ENCODE assay signal across 10 cellular contexts in the genomic region with DNA sequence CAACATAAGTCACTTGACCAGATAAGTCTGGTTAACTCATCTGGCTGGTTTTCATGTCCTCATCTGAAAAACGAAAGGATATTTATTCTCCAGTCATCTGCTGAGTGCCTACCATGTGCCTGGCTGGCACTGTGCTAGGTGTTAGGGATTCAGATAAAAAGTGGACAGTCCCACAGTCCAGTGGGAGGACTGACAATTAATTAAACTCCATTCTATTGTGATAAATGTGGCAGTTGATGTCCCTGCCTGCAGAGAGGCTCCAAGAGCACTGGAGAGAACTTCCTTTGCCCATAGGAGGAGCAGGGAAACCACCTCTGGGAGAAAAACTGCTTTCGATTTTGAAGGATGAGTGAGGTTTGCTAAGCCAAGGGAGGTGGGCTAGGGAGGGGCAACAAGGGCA. TPM values are rescaled to one million over a fixed set of nuclear protein-coding genes. Genes with fewer than 3 reads are reported as not detected.
A peak's percentile ranks its signal among the peaks of the same experiment; 100 is the strongest.
DNase-seq lines count a peak whose midpoint lies in the region; ATAC-seq and TF ChIP-seq lines count a peak whose summit lies in the region.
"Had no signal": no experiment of that assay in that cellular context is flagged by ENCODE, and none has a peak within 500 bp of the region (broad histone marks: within the 10 kb centered on the region; RNA-seq: fewer than 3 reads in every experiment).

No MANE protein-coding gene starts in this region.

- H3K4me3 Mint-ChIP-seq in CD8-positive, alpha-beta T cell = peak overlapping the region; percentile 98
- H3K4me3 Mint-ChIP-seq in dendritic cell treated with granulocyte-macrophage colony-stimulating factor and Interleukin-4, amounts not matched to agents 40 ng/mL and 50 ng/mL, for 4 days = no peak overlapping the region
- H3K4me3 Mint-ChIP-seq in nephron progenitor cell = peak overlapping the region; percentile 12

- H3K27me3 ChIP-seq in CD8-positive, alpha-beta T cell (ENCODE audit: insufficient read depth, low read length) = no peaks in the 10 kb centered on the region

- H3K4me1 ChIP-seq in CD8-positive, alpha-beta T cell (ENCODE audit: insufficient read depth, low read length) = peaks cover 72% of the 10 kb centered on the region

- peaks cover 12% of the 10 kb centered on the region for H3K36me3 ChIP-seq in CD8-positive, alpha-beta T cell (ENCODE audit: insufficient read depth, low read length)

- POLR2A ChIA-PET in CD8-positive, alpha-beta T cell (lab: Charles Lee) = interaction anchor here (3.2 to 12.3 kb wide), 2 partner anchors 30 to 42 kb away, joined by 43 to 160 read pairs; no protein-coding TSS in a partner anchor

- peaks cover 90% of the 10 kb centered on the region for H3K4me1 Mint-ChIP-seq in CD8-positive, alpha-beta T cell (ENCODE audit: low read depth)
- H3K4me1 Mint-ChIP-seq in dendritic cell treated with granulocyte-macrophage colony-stimulating factor and Interleukin-4, amounts not matched to agents 40 ng/mL and 50 ng/mL, for 4 days (ENCODE audit: low read depth) = peaks cover 91% of the 10 kb centered on the region
- H3K4me1 Mint-ChIP-seq in nephron progenitor cell = peaks cover 87% of the 10 kb centered on the region

- DNase-seq in CD8-positive, alpha-beta T cell = no peak
- DNase-seq in M059J (ENCODE audit: low read depth) = peak; percentile 18
- no peak for DNase-seq in nephron progenitor cell
- no peak for DNase-seq in NCI-H82 (lab: John Stamatoyannopoulos, UW)
- DNase-seq in dermis blood vessel endothelial cell = no peak
- no peak for DNase-seq in posterior vena cava (ENCODE audit: low spot score)
- DNase-seq in foreskin fibroblast = no peak
- DNase-seq: NCI-H524 treated with DMSO at 0.1 percent for 48 hours had no signal

- H3K9me3 ChIP-seq in CD8-positive, alpha-beta T cell (ENCODE audit: low read length) = no peaks in the 10 kb centered on the region

- H3K27ac ChIP-seq in CD8-positive, alpha-beta T cell (ENCODE audit: low read depth, low read length) = peak overlapping the region; percentile 26

- CTCF ChIA-PET in CD8-positive, alpha-beta T cell (lab: Charles Lee) = interaction anchor here (1.1 to 34.6 kb wide), 2 partner anchors 20 to 51 kb away, joined by 3 to 1393 read pairs; no protein-coding TSS in a partner anchor

- ATAC-seq in CD8-positive, alpha-beta T cell = no peak

- no peaks in the 10 kb centered on the region for H3K9me3 Mint-ChIP-seq in CD8-positive, alpha-beta T cell
- no peaks in the 10 kb centered on the region for H3K9me3 Mint-ChIP-seq in dendritic cell treated with granulocyte-macrophage colony-stimulating factor and Interleukin-4, amounts not matched to agents 40 ng/mL and 50 ng/mL, for 4 days
- no peaks in the 10 kb centered on the region for H3K9me3 Mint-ChIP-seq in nephron progenitor cell

- H3K27ac Mint-ChIP-seq in CD8-positive, alpha-beta T cell = peak overlapping the region; percentile 96
- H3K27ac Mint-ChIP-seq in dendritic cell treated with granulocyte-macrophage colony-stimulating factor and Interleukin-4, amounts not matched to agents 40 ng/mL and 50 ng/mL, for 4 days = peak overlapping the region; percentile 42
- H3K27ac Mint-ChIP-seq in nephron progenitor cell = no peak overlapping the region

- H3K27me3 Mint-ChIP-seq in CD8-positive, alpha-beta T cell (ENCODE audit: low read depth) = no peaks in the 10 kb centered on the region
- no peaks in the 10 kb centered on the region for H3K27me3 Mint-ChIP-seq in dendritic cell treated with granulocyte-macrophage colony-stimulating factor and Interleukin-4, amounts not matched to agents 40 ng/mL and 50 ng/mL, for 4 days
- no peaks in the 10 kb centered on the region for H3K27me3 Mint-ChIP-seq in nephron progenitor cell (ENCODE audit: low read depth, poor library complexity)

- TF ChIP-seq CTCF in CD8-positive, alpha-beta T cell (IDR thresholded peaks at IDR 0.05) = no peak
- no peak for TF ChIP-seq CTCF in nephron progenitor cell (IDR thresholded peaks at IDR 0.05)
- no peak for TF ChIP-seq CTCF in foreskin fibroblast (IDR thresholded peaks at IDR 0.05; ENCODE audit: low read depth, low read length)

- peaks cover 44% of the 10 kb centered on the region for H3K36me3 Mint-ChIP-seq in CD8-positive, alpha-beta T cell
- H3K36me3 Mint-ChIP-seq in dendritic cell treated with granulocyte-macrophage colony-stimulating factor and Interleukin-4, amounts not matched to agents 40 ng/mL and 50 ng/mL, for 4 days (ENCODE audit: low read depth) = peaks cover 16% of the 10 kb centered on the region
- H3K36me3 Mint-ChIP-seq in nephron progenitor cell (ENCODE audit: low read depth) = peaks cover 8% of the 10 kb centered on the region

- intact Hi-C loops in CD8-positive, alpha-beta T cell (cut with DNase I, micrococcal nuclease) = no loop called here
- intact Hi-C loops in dendritic cell treated with granulocyte-macrophage colony-stimulating factor and Interleukin-4, amounts not matched to agents 40 ng/mL and 50 ng/mL, for 4 days (cut with micrococcal nuclease) = no loop called here
- intact Hi-C loops in posterior vena cava (cut with DNase I) = no loop called here

- peak overlapping the region; percentile 73 for H3K4me3 ChIP-seq in CD8-positive, alpha-beta T cell (ENCODE audit: low read depth, low read length)
- no peak overlapping the region for H3K4me3 ChIP-seq in foreskin fibroblast (ENCODE audit: low read depth in 1 of 2, low read length in 2 of 2)

RNA-seq across cellular contexts. Expression of gene NUAK2, which starts 5.4 kb away (rescaled TPM):
- total RNA-seq in CD8-positive, alpha-beta T cell = 10 to 100 TPM; 17.1 to 18.3 TPM
- 6.7 and 8.4 TPM in 2 replicates for total RNA-seq in M059J (2014; rRNA removed; shearing (Covaris generic))
- total RNA-seq in dermis blood vessel endothelial cell (4.6 and 5.0 TPM in 2 replicates), posterior vena cava (1 to 10 TPM; 1.1 to 1.5 TPM)

RNA-seq across cellular contexts. Expression of gene KLHDC8A, which starts 40.5 kb away (rescaled TPM):
- not detected for total RNA-seq in CD8-positive, alpha-beta T cell
- total RNA-seq in M059J (2014; rRNA removed; shearing (Covaris generic)) = not detected in 2 replicates
- total RNA-seq in dermis blood vessel endothelial cell (not detected in 2 replicates), posterior vena cava (under 1 TPM in 1 of 2 donors, not detected in 1; 0.83 TPM)
- total RNA-seq: lung microvascular endothelial cell had no signal
